ENCODE assay signal across 7 cellular contexts in genomic region chr1:227734546-227734857, GRCh38. TPM values are rescaled to one million over a fixed set of nuclear protein-coding genes. Genes with fewer than 3 reads are reported as not detected.
DNase-seq lines count a peak whose midpoint lies in the region; ATAC-seq and TF ChIP-seq lines count a peak whose summit lies in the region.

No MANE protein-coding gene starts in this region.

- H3K4me3 Mint-ChIP-seq in naive B cell: peak overlapping the region; percentile 87 to 94 (median 90)

- peaks cover 46 to 56% (median 50%) of the 10 kb centered on the region in 3 donors for H3K4me1 Mint-ChIP-seq in naive B cell

- TF ChIP-seq CTCF in LNCaP clone FGC (IDR thresholded peaks at IDR 0.05; ENCODE audit: control insufficient read depth, extremely low read depth, insufficient read depth) (no peak), choroid plexus epithelial cell (conservative IDR thresholded peaks at IDR 0.05; ENCODE audit: low read depth, low read length) (no peak)

- H3K36me3 Mint-ChIP-seq in naive B cell: no peaks in the 10 kb centered on the region

- DNase-seq in LNCaP clone FGC (ENCODE audit: low read depth) (no peak), choroid plexus epithelial cell (ENCODE audit: low read depth) (no peak), naive B cell (no peak), DMS114 treated with DMSO at 0.1 percent for 48 hours (lab: John Stamatoyannopoulos, UW; ENCODE audit: unreplicated experiment) (no peak)

- peak; percentile 2 for ATAC-seq in GM21381 (IDR thresholded peaks at IDR 0.05; ENCODE audit: unreplicated experiment)
- ATAC-seq in naive B cell (ENCODE audit: low read depth in 2 of 2): no peak
- no peak for ATAC-seq in GM19328 (IDR thresholded peaks at IDR 0.05; ENCODE audit: unreplicated experiment)
- no peak for ATAC-seq in HG03025 (IDR thresholded peaks at IDR 0.05; ENCODE audit: low FRiP score, unreplicated experiment)

- H3K4me3 ChIP-seq in LNCaP clone FGC (ENCODE audit: low read depth, low read length) (peak overlapping the region; percentile 94), choroid plexus epithelial cell (ENCODE audit: low read depth, low read length) (peak overlapping the region; percentile 95)

- H3K27ac Mint-ChIP-seq in naive B cell: peak overlapping the region; percentile 56 to 88 (median 80)

- peaks cover 0 to 1% (median 0%) of the 10 kb centered on the region in 7 donors for H3K9me3 Mint-ChIP-seq in naive B cell

- no peaks in the 10 kb centered on the region for H3K27me3 Mint-ChIP-seq in naive B cell

RNA-seq across cellular contexts. Expression of gene JMJD4, which starts 0.6 kb away (rescaled TPM):
- polyA plus RNA-seq in naive B cell (ENCODE audit: low read depth in 6 of 6): 10 to 100 TPM; 34.3 to 43.1 (median 36.5) TPM

RNA-seq across cellular contexts. Expression of gene SNAP47, which starts 0.7 kb away (rescaled TPM):
- polyA plus RNA-seq in naive B cell (ENCODE audit: low read depth in 6 of 6): 10 to 100 TPM; 30.7 to 45.9 (median 37.9) TPM
